8 cellular contexts compared by ENCODE assay signal in genomic region chr9:129885018-129885669, GRCh38. TPM values are rescaled to one million over a fixed set of nuclear protein-coding genes. Genes with fewer than 3 reads are reported as not detected.
DNase-seq lines count a peak whose midpoint lies in the region; ATAC-seq, FAIRE-seq and TF ChIP-seq lines count a peak whose summit lies in the region.

No MANE protein-coding gene starts in this region.

- H3K4me3 ChIP-seq in Loucy (ENCODE audit: low read length, poor library complexity, severe bottlenecking) = peak overlapping the region; percentile 99
- peak overlapping the region; percentile 15 for H3K4me3 ChIP-seq in fibroblast of mammary gland (ENCODE audit: control insufficient read depth, low read depth, low read length)

- H3K9me2 ChIP-seq in Loucy (replicated peaks; ENCODE audit: low read depth, low read length) = no peaks in the 10 kb centered on the region

- H3K27me3 Mint-ChIP-seq in activated CD8-positive, alpha-beta T cell treated with anti-CD3 and anti-CD28 coated beads, Interleukin-2, amount 10 ng/mL, durations not matched to agents 7 days and 5 days (ENCODE audit: low read depth) = no peaks in the 10 kb centered on the region
- H3K27me3 Mint-ChIP-seq in progenitor cell of endocrine pancreas = no peaks in the 10 kb centered on the region

- TF ChIP-seq CTCF in Loucy (conservative IDR thresholded peaks at IDR 0.05; ENCODE audit: low read length) = no peak; the same call in 1 of the 2 replicates
- peak; percentile 18 for TF ChIP-seq CTCF in fibroblast of mammary gland (conservative IDR thresholded peaks at IDR 0.05; ENCODE audit: control insufficient read depth, insufficient read depth, low read depth, low read length)
- no peak for TF ChIP-seq CTCF in progenitor cell of endocrine pancreas (IDR thresholded peaks at IDR 0.05; ENCODE audit: unreplicated experiment)

- no peak overlapping the region for H2AFZ ChIP-seq in Loucy (ENCODE audit: low read length)

- H3K4me1 ChIP-seq in Loucy (ENCODE audit: insufficient read depth, low read length, poor library complexity, severe bottlenecking) = peaks cover 48% of the 10 kb centered on the region

- peaks cover 63% of the 10 kb centered on the region for H3K4me1 Mint-ChIP-seq in activated CD8-positive, alpha-beta T cell treated with anti-CD3 and anti-CD28 coated beads, Interleukin-2, amount 10 ng/mL, durations not matched to agents 7 days and 5 days (ENCODE audit: low read depth)
- peaks cover 11% of the 10 kb centered on the region for H3K4me1 Mint-ChIP-seq in progenitor cell of endocrine pancreas (ENCODE audit: low read depth)

- no peak for FAIRE-seq in urothelium cell line (lab: Jason Lieb, UNC)

- H3K27me3 ChIP-seq in Loucy (ENCODE audit: insufficient read depth, low read length, poor library complexity, severe bottlenecking) = no peaks in the 10 kb centered on the region

- H3K36me3 Mint-ChIP-seq in activated CD8-positive, alpha-beta T cell treated with anti-CD3 and anti-CD28 coated beads, Interleukin-2, amount 10 ng/mL, durations not matched to agents 7 days and 5 days (ENCODE audit: low read depth) = peaks cover 71% of the 10 kb centered on the region
- H3K36me3 Mint-ChIP-seq in progenitor cell of endocrine pancreas (ENCODE audit: insufficient read depth) = peaks cover 13% of the 10 kb centered on the region

- POLR2A ChIA-PET in activated CD8-positive, alpha-beta T cell treated with anti-CD3 and anti-CD28 coated beads, Interleukin-2, amount 10 ng/mL, durations not matched to agents 7 days and 5 days (lab: Charles Lee) = interaction anchor here (0.7 to 9.5 kb wide), 20 partner anchors 10 to 216 kb away, joined by 3 to 138 read pairs (median 6); partner anchors contain the start of genes C9orf78, FNBP1, GPR107 and USP20

- H3K4me3 Mint-ChIP-seq in activated CD8-positive, alpha-beta T cell treated with anti-CD3 and anti-CD28 coated beads, Interleukin-2, amount 10 ng/mL, durations not matched to agents 7 days and 5 days = peak overlapping the region; percentile 90
- peak overlapping the region; percentile 66 for H3K4me3 Mint-ChIP-seq in progenitor cell of endocrine pancreas (ENCODE audit: low read depth)

- CTCF ChIA-PET in activated CD8-positive, alpha-beta T cell treated with anti-CD3 and anti-CD28 coated beads, Interleukin-2, amount 10 ng/mL, durations not matched to agents 7 days and 5 days (lab: Charles Lee) = interaction anchor here (0.6 to 4.7 kb wide), 37 partner anchors 9 to 238 kb away, joined by 3 to 43 read pairs (median 4); partner anchors contain the start of genes C9orf78, FNBP1 and USP20

- peak overlapping the region; percentile 92 for H3K4me2 ChIP-seq in Loucy (ENCODE audit: low read depth, low read length, poor library complexity, severe bottlenecking)

- peak; percentile 5 for ATAC-seq in activated CD8-positive, alpha-beta T cell treated with anti-CD3 and anti-CD28 coated beads, Interleukin-2, amount 10 ng/mL, durations not matched to agents 7 days and 5 days

- H3F3A ChIP-seq in Loucy (ENCODE audit: low read depth) = peaks cover 3% of the 10 kb centered on the region; the same call in 1 of the 2 replicates

- H3K9ac ChIP-seq in Loucy (ENCODE audit: low read depth, low read length, poor library complexity, severe bottlenecking) = peak overlapping the region; percentile 100

- no peaks in the 10 kb centered on the region for H4K20me1 ChIP-seq in Loucy (ENCODE audit: insufficient read depth, low read length, poor library complexity, severe bottlenecking)

- H3K27ac Mint-ChIP-seq in activated CD8-positive, alpha-beta T cell treated with anti-CD3 and anti-CD28 coated beads, Interleukin-2, amount 10 ng/mL, durations not matched to agents 7 days and 5 days = peak overlapping the region; percentile 99
- peak overlapping the region; percentile 82 for H3K27ac Mint-ChIP-seq in progenitor cell of endocrine pancreas

- peaks cover 38% of the 10 kb centered on the region for H3K79me2 ChIP-seq in Loucy (ENCODE audit: insufficient read depth, low read length)

- peaks cover 8% of the 10 kb centered on the region; the same call in 1 of the 2 replicates for H3K36me3 ChIP-seq in Loucy (ENCODE audit: insufficient read depth, low read length)

- no peaks in the 10 kb centered on the region for H3K9me3 ChIP-seq in Loucy (ENCODE audit: insufficient read depth, low read depth, low read length)

- DNase-seq in ELR (ENCODE audit: low read depth) = peak; percentile 56
- DNase-seq in activated CD8-positive, alpha-beta T cell treated with anti-CD3 and anti-CD28 coated beads, Interleukin-2, amount 10 ng/mL, durations not matched to agents 7 days and 5 days = peak; percentile 62
- DNase-seq in fibroblast of mammary gland (ENCODE audit: low read depth) = no peak
- no peak for DNase-seq in progenitor cell of endocrine pancreas (ENCODE audit: low spot score, unreplicated experiment)
- no peak for DNase-seq in urothelium cell line (ENCODE audit: low spot score)
- no peak for DNase-seq in GM19240 (ENCODE audit: insufficient read length, low spot score)
- no peak for DNase-seq in ureter (ENCODE audit: low spot score)

- no peaks in the 10 kb centered on the region for H3K9me3 Mint-ChIP-seq in activated CD8-positive, alpha-beta T cell treated with anti-CD3 and anti-CD28 coated beads, Interleukin-2, amount 10 ng/mL, durations not matched to agents 7 days and 5 days (ENCODE audit: insufficient read depth)
- H3K9me3 Mint-ChIP-seq in progenitor cell of endocrine pancreas (ENCODE audit: low read depth) = no peaks in the 10 kb centered on the region

RNA-seq across cellular contexts. Expression of gene USP20, which starts 49.9 kb away (rescaled TPM):
- total RNA-seq in activated CD8-positive, alpha-beta T cell treated with anti-CD3 and anti-CD28 coated beads, Interleukin-2, amount 10 ng/mL, durations not matched to agents 7 days and 5 days = 10 to 100 TPM; 86.2 to 87.4 TPM
- total RNA-seq in progenitor cell of endocrine pancreas (41.2 and 41.8 TPM in 2 replicates), ureter (42.1 TPM)

RNA-seq across cellular contexts. Expression of gene C9orf78, which starts 50.1 kb away (rescaled TPM):
- total RNA-seq in activated CD8-positive, alpha-beta T cell treated with anti-CD3 and anti-CD28 coated beads, Interleukin-2, amount 10 ng/mL, durations not matched to agents 7 days and 5 days = 10 to 100 TPM; 89.7 to 91.7 TPM
- total RNA-seq in progenitor cell of endocrine pancreas (30.4 and 30.8 TPM in 2 replicates), ureter (38.7 TPM)

Comparison
In these comparisons a context has a peak if more than half of its experiments do, and no peak if none do; other contexts are left out.
1. DNase-seq: peak in ELR (single experiment) and activated CD8-positive, alpha-beta T cell treated with anti-CD3 and anti-CD28 coated beads, Interleukin-2, amount 10 ng/mL, durations not matched to agents 7 days and 5 days (single experiment); none in fibroblast of mammary gland (single experiment), progenitor cell of endocrine pancreas (single experiment), urothelium cell line (single experiment), GM19240 (single experiment) and ureter (single experiment).